ENCODE assay signal across 1 cellular context in the genomic region with DNA sequence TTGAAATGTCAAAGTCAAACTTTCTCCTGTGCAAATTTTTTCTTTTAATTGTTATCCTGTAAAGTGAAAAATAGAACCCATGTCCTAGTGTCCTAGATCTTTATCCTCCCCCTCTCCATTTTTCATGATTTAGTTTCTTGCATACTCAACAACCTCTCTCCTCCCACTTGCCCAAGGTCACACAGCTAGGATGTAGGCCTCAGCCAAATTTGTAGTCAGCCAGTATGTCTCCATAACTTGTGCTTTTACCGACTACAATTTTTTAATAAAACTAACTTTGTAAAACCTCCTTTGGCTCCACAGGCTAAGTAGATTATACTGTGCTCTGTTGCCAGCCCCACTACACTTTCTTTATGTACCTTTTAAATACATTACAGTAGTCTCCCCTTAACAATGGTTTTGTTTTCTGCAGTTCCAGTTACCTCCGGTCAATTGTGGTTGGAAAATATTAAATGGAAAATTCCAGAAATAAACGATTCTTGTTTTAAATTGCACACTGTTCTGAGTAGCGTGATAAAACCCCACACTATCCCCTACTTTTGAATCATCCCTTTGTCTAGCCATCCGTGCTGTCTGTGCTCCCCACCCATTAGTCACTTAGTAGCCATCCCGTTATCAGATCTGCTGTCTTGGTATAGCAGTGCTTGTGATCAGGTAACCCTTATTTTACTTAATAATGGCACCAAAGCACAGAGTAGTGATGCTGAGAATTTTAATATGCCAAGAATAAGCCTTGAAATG.
TF ChIP-seq lines count a peak whose summit lies in the region.

No MANE protein-coding gene starts in this region.

TF ChIP-seq in H1, 55 proteins besides CTCF, POLR2A, EP300 and RAD21:
- no peak for TF ChIP-seq SIN3A (conservative IDR thresholded peaks at IDR 0.05 in 1 of 2, IDR thresholded peaks at IDR 0.05 in 1 of 2; ENCODE audit: low read depth in 1 of 2, low read length in 2 of 2)
- TF ChIP-seq, protein P1, sequence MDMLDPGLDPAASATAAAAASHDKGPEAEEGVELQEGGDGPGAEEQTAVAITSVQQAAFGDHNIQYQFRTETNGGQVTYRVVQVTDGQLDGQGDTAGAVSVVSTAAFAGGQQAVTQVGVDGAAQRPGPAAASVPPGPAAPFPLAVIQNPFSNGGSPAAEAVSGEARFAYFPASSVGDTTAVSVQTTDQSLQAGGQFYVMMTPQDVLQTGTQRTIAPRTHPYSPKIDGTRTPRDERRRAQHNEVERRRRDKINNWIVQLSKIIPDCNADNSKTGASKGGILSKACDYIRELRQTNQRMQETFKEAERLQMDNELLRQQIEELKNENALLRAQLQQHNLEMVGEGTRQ (IDR thresholded peaks at IDR 0.05; ENCODE audit: low read length) = no peak
- TF ChIP-seq, protein P2, sequence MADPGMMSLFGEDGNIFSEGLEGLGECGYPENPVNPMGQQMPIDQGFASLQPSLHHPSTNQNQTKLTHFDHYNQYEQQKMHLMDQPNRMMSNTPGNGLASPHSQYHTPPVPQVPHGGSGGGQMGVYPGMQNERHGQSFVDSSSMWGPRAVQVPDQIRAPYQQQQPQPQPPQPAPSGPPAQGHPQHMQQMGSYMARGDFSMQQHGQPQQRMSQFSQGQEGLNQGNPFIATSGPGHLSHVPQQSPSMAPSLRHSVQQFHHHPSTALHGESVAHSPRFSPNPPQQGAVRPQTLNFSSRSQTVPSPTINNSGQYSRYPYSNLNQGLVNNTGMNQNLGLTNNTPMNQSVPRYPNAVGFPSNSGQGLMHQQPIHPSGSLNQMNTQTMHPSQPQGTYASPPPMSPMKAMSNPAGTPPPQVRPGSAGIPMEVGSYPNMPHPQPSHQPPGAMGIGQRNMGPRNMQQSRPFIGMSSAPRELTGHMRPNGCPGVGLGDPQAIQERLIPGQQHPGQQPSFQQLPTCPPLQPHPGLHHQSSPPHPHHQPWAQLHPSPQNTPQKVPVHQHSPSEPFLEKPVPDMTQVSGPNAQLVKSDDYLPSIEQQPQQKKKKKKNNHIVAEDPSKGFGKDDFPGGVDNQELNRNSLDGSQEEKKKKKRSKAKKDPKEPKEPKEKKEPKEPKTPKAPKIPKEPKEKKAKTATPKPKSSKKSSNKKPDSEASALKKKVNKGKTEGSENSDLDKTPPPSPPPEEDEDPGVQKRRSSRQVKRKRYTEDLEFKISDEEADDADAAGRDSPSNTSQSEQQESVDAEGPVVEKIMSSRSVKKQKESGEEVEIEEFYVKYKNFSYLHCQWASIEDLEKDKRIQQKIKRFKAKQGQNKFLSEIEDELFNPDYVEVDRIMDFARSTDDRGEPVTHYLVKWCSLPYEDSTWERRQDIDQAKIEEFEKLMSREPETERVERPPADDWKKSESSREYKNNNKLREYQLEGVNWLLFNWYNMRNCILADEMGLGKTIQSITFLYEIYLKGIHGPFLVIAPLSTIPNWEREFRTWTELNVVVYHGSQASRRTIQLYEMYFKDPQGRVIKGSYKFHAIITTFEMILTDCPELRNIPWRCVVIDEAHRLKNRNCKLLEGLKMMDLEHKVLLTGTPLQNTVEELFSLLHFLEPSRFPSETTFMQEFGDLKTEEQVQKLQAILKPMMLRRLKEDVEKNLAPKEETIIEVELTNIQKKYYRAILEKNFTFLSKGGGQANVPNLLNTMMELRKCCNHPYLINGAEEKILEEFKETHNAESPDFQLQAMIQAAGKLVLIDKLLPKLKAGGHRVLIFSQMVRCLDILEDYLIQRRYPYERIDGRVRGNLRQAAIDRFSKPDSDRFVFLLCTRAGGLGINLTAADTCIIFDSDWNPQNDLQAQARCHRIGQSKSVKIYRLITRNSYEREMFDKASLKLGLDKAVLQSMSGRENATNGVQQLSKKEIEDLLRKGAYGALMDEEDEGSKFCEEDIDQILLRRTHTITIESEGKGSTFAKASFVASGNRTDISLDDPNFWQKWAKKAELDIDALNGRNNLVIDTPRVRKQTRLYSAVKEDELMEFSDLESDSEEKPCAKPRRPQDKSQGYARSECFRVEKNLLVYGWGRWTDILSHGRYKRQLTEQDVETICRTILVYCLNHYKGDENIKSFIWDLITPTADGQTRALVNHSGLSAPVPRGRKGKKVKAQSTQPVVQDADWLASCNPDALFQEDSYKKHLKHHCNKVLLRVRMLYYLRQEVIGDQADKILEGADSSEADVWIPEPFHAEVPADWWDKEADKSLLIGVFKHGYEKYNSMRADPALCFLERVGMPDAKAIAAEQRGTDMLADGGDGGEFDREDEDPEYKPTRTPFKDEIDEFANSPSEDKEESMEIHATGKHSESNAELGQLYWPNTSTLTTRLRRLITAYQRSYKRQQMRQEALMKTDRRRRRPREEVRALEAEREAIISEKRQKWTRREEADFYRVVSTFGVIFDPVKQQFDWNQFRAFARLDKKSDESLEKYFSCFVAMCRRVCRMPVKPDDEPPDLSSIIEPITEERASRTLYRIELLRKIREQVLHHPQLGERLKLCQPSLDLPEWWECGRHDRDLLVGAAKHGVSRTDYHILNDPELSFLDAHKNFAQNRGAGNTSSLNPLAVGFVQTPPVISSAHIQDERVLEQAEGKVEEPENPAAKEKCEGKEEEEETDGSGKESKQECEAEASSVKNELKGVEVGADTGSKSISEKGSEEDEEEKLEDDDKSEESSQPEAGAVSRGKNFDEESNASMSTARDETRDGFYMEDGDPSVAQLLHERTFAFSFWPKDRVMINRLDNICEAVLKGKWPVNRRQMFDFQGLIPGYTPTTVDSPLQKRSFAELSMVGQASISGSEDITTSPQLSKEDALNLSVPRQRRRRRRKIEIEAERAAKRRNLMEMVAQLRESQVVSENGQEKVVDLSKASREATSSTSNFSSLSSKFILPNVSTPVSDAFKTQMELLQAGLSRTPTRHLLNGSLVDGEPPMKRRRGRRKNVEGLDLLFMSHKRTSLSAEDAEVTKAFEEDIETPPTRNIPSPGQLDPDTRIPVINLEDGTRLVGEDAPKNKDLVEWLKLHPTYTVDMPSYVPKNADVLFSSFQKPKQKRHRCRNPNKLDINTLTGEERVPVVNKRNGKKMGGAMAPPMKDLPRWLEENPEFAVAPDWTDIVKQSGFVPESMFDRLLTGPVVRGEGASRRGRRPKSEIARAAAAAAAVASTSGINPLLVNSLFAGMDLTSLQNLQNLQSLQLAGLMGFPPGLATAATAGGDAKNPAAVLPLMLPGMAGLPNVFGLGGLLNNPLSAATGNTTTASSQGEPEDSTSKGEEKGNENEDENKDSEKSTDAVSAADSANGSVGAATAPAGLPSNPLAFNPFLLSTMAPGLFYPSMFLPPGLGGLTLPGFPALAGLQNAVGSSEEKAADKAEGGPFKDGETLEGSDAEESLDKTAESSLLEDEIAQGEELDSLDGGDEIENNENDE (IDR thresholded peaks at IDR 0.05; ENCODE audit: insufficient replicate concordance, low read length) = no peak
- no peak for TF ChIP-seq ASH2L (IDR thresholded peaks at IDR 0.05; ENCODE audit: low read length)
- no peak for TF ChIP-seq BRCA1 (IDR thresholded peaks at IDR 0.05; ENCODE audit: low read depth, low read length)
- no peak for TF ChIP-seq CHD2 (IDR thresholded peaks at IDR 0.05; ENCODE audit: low read length)
- no peak for TF ChIP-seq EZH2 (IDR thresholded peaks at IDR 0.05; ENCODE audit: low read depth, low read length, severe bottlenecking)
- TF ChIP-seq CBX5 (IDR thresholded peaks at IDR 0.05; ENCODE audit: low read depth, low read length) = no peak
- TF ChIP-seq, protein P3, sequence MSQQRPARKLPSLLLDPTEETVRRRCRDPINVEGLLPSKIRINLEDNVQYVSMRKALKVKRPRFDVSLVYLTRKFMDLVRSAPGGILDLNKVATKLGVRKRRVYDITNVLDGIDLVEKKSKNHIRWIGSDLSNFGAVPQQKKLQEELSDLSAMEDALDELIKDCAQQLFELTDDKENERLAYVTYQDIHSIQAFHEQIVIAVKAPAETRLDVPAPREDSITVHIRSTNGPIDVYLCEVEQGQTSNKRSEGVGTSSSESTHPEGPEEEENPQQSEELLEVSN (IDR thresholded peaks at IDR 0.05) = no peak
- no peak for TF ChIP-seq SAP30 (IDR thresholded peaks at IDR 0.05; ENCODE audit: insufficient read depth, insufficient replicate concordance, low read length)
- TF ChIP-seq SIX5 (IDR thresholded peaks at IDR 0.05; ENCODE audit: low read depth, low read length) = no peak
- TF ChIP-seq GTF2F1 (IDR thresholded peaks at IDR 0.05; ENCODE audit: borderline replicate concordance, low read depth, low read length) = no peak
- TF ChIP-seq KDM1A (IDR thresholded peaks at IDR 0.05; ENCODE audit: borderline replicate concordance, low read length) = no peak
- no peak for TF ChIP-seq CTBP2 (IDR thresholded peaks at IDR 0.05; ENCODE audit: borderline replicate concordance, insufficient read depth, insufficient read length, low read length)
- no peak for TF ChIP-seq NANOG (IDR thresholded peaks at IDR 0.05; ENCODE audit: insufficient read depth, low read depth, low read length, poor library complexity, severe bottlenecking)
- no peak for TF ChIP-seq RNF2 (IDR thresholded peaks at IDR 0.05; ENCODE audit: borderline replicate concordance, low read depth, low read length, missing control alignments, poor library complexity, severe bottlenecking)
- TF ChIP-seq SP1 (IDR thresholded peaks at IDR 0.05; ENCODE audit: low read depth, low read length) = no peak
- TF ChIP-seq PHF8 (conservative IDR thresholded peaks at IDR 0.05; ENCODE audit: low read depth, low read length) = no peak
- TF ChIP-seq POLR2AphosphoS5 (IDR thresholded peaks at IDR 0.05; ENCODE audit: low read depth, low read length) = no peak
